In genomic region chr11:119445356-119445755, GRCh38 we compare ENCODE assay signal across 20 cellular contexts. TPM values are rescaled to one million over a fixed set of nuclear protein-coding genes. Genes with fewer than 3 reads are reported as not detected.
DNase-seq lines count a peak whose midpoint lies in the region; ATAC-seq and TF ChIP-seq lines count a peak whose summit lies in the region.
"Had no signal": no experiment of that assay in that cellular context is flagged by ENCODE, and none has a peak within 500 bp of the region (broad histone marks: within the 10 kb centered on the region; RNA-seq: fewer than 3 reads in every experiment).

No MANE protein-coding gene starts in this region.

- 0 out of 2 replicates have a peak overlapping the region, but pooled peaks have one; percentile 2 for H3K4me2 ChIP-seq in DOHH2 (ENCODE audit: low read length)

- H3K27ac Mint-ChIP-seq in brain (peak overlapping the region in 4 of 5 experiments; percentile 4 to 95 (median 84)), mesothelial cell of epicardium (peak overlapping the region; percentile 64)

- H3K36me3 ChIP-seq in DOHH2 (ENCODE audit: control insufficient read depth, low read length), result peaks cover 3% of the 10 kb centered on the region; the same call in 1 of the 2 replicates
- H3K36me3 ChIP-seq: MG63 had no signal

- no peak overlapping the region for H3K4me3 Mint-ChIP-seq in brain
- no peak overlapping the region for H3K4me3 Mint-ChIP-seq in mesothelial cell of epicardium

- H3F3A ChIP-seq in DOHH2 (ENCODE audit: control insufficient read depth, insufficient read depth), result peaks cover 22% of the 10 kb centered on the region

- peaks cover 9% of the 10 kb centered on the region for H3K79me2 ChIP-seq in DOHH2 (ENCODE audit: control insufficient read depth, low read length)

- no peak for ATAC-seq in HG02610 (IDR thresholded peaks at IDR 0.05; ENCODE audit: unreplicated experiment)
- ATAC-seq: HCT116, Panc1 had no signal

- H3K4me1 ChIP-seq in DOHH2 (ENCODE audit: control insufficient read depth, low read length), result peaks cover 99% of the 10 kb centered on the region

- no peaks in the 10 kb centered on the region for H3K9me3 ChIP-seq in DOHH2 (ENCODE audit: control insufficient read depth, insufficient read depth, low read length)
- H3K9me3 ChIP-seq: MG63 had no signal

- H3K27me3 ChIP-seq in DOHH2 (ENCODE audit: control insufficient read depth, low read length), result no peaks in the 10 kb centered on the region
- H3K27me3 ChIP-seq: MG63 had no signal

- no peak for DNase-seq in mesothelial cell of epicardium (ENCODE audit: low spot score in 2 of 2, unreplicated experiment in 2 of 2)
- no peak for DNase-seq in SIG-M5 (lab: John Stamatoyannopoulos, UW)
- no peak for DNase-seq in DMS 273 treated with DMSO at 0.1 percent for 48 hours (lab: John Stamatoyannopoulos, UW)
- DNase-seq in OCI-M2 (lab: John Stamatoyannopoulos, UW; ENCODE audit: unreplicated experiment), result no peak
- DNase-seq: DMS153, KBM-7, MG63, NCI-H1092 treated with DMSO at 0.1 percent for 48 hours, NCI-H1694 treated with DMSO at 0.1 percent for 48 hours, NCI-H510A, NCI-H82, Right ventricle myocardium superior had no signal

- H3K4me1 Mint-ChIP-seq in brain, result peaks cover 28% of the 10 kb centered on the region
- peaks cover 40% of the 10 kb centered on the region for H3K4me1 Mint-ChIP-seq in mesothelial cell of epicardium

- TF ChIP-seq CTCF in DOHH2 (IDR thresholded peaks at IDR 0.05; ENCODE audit: low read depth, low read length, poor library complexity, severe bottlenecking) (no peak), brain (conservative IDR thresholded peaks at IDR 0.05) (no peak), mesothelial cell of epicardium (IDR thresholded peaks at IDR 0.05; ENCODE audit: unreplicated experiment) (no peak)

- H3K4me3 ChIP-seq in DOHH2 (ENCODE audit: low read length), result no peak overlapping the region
- no peak overlapping the region for H3K4me3 ChIP-seq in skin epidermis
- H3K4me3 ChIP-seq: MG63 had no signal

- H3K27ac ChIP-seq in DOHH2 (ENCODE audit: low read depth, low read length) (peak overlapping the region; percentile 93; the same call in 1 of the 2 replicates), skin epidermis (peak overlapping the region in 13 of 21 experiments; percentile 13 to 84 (median 41))
- H3K27ac ChIP-seq: C4-2B, HL-60 had no signal

- H3K9me3 Mint-ChIP-seq in brain (peaks cover 0 to 5% (median 0%) of the 10 kb centered on the region in 5 experiments), mesothelial cell of epicardium (peaks cover 6% of the 10 kb centered on the region)

- H4K20me1 ChIP-seq in DOHH2 (ENCODE audit: control insufficient read depth, insufficient read depth, low read depth, low read length), result no peaks in the 10 kb centered on the region

- no peaks in the 10 kb centered on the region for H3K9me2 ChIP-seq in DOHH2 (replicated peaks; ENCODE audit: control insufficient read depth, low read length)

- no peaks in the 10 kb centered on the region for H3K36me3 Mint-ChIP-seq in brain
- no peaks in the 10 kb centered on the region for H3K36me3 Mint-ChIP-seq in mesothelial cell of epicardium

- H3K27me3 Mint-ChIP-seq in brain (no peaks in the 10 kb centered on the region), mesothelial cell of epicardium (ENCODE audit: low read depth) (no peaks in the 10 kb centered on the region)

RNA-seq across cellular contexts. Expression of gene THY1, which starts 22.4 kb away (rescaled TPM):
- polyA plus RNA-seq in brain (ENCODE audit: insufficient read depth, low read depth, low replicate concordance), result 154 TPM
- 121 to 127 TPM (median 121 TPM) in 3 replicates for total RNA-seq in mesothelial cell of epicardium
